ENCODE assay signal across 9 cellular contexts in the genomic region with DNA sequence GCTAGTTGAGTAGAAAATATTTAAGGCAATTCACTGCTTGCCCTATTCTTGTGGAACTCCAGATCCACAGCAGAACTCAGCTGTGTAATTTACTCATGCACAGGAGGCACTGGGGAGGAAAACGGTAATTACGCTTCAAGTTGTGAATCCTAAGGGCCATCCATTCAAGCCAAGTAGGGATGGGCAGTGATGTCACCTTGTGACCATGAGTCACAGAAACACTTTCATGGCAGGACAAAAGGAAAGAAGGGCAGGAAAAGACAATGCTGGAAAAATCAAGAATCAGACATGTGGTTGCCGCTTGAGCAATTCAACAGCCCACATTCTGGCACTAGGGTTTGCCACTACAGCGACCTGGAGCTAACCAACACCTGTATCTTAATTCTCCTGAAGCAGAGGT. TPM values are rescaled to one million over a fixed set of nuclear protein-coding genes. Genes with fewer than 3 reads are reported as not detected.
DNase-seq lines count a peak whose midpoint lies in the region; ATAC-seq and TF ChIP-seq lines count a peak whose summit lies in the region.
"Had no signal": no experiment of that assay in that cellular context is flagged by ENCODE, and none has a peak within 500 bp of the region (broad histone marks: within the 10 kb centered on the region; RNA-seq: fewer than 3 reads in every experiment).

No MANE protein-coding gene starts in this region.

- H3K9ac ChIP-seq in iPS-20b (ENCODE audit: low read depth, low read length): no peak overlapping the region

- H3K9me3 ChIP-seq in HAP-1 (no peaks in the 10 kb centered on the region), iPS-20b (ENCODE audit: insufficient read depth, low read depth, low read length) (no peaks in the 10 kb centered on the region)

- H2AFZ ChIP-seq in ACC112 (ENCODE audit: low read length, unreplicated experiment): no peak overlapping the region

- H3K27ac ChIP-seq in ACC112 (ENCODE audit: low read depth, low read length) (no peak overlapping the region), iPS-20b (ENCODE audit: low read length) (no peak overlapping the region)
- H3K27ac ChIP-seq: RWPE1 had no signal

- peak overlapping the region; percentile 61 for H3K4me3 Mint-ChIP-seq in activated CD8-positive, alpha-beta T cell treated with anti-CD3 and anti-CD28 coated beads for 36 hours

- H3K79me2 ChIP-seq in ACC112 (ENCODE audit: control insufficient read depth, insufficient read depth, low read length, unreplicated experiment): peaks cover 19% of the 10 kb centered on the region

- H3K36me3 ChIP-seq in ACC112 (ENCODE audit: insufficient read depth, low read length): peaks cover 5% of the 10 kb centered on the region; the same call in 1 of the 2 replicates
- no peaks in the 10 kb centered on the region for H3K36me3 ChIP-seq in HAP-1 (replicated peaks)
- peaks cover 13% of the 10 kb centered on the region for H3K36me3 ChIP-seq in iPS-20b (ENCODE audit: insufficient read depth, low read depth, low read length)

- no peak for DNase-seq in HAP-1 (ENCODE audit: low spot score in 2 of 2)
- DNase-seq in activated CD8-positive, alpha-beta T cell treated with anti-CD3 and anti-CD28 coated beads for 36 hours: no peak
- DNase-seq in NCI-H187 treated with DMSO at 0.1 percent for 48 hours (lab: John Stamatoyannopoulos, UW): no peak
- no peak for DNase-seq in NOMO-1 treated with DMSO at 0.1 percent for 48 hours (lab: John Stamatoyannopoulos, UW; ENCODE audit: unreplicated experiment)

- H3K4me3 ChIP-seq in ACC112 (ENCODE audit: low read depth, low read length): peak overlapping the region; percentile 86
- H3K4me3 ChIP-seq in HAP-1: peak overlapping the region; percentile 66
- peak overlapping the region; percentile 82 for H3K4me3 ChIP-seq in iPS-20b (ENCODE audit: low read length)

- no peak for ATAC-seq in activated CD8-positive, alpha-beta T cell treated with anti-CD3 and anti-CD28 coated beads for 36 hours
- ATAC-seq in HG03439 (IDR thresholded peaks at IDR 0.05; ENCODE audit: unreplicated experiment): no peak
- no peak for ATAC-seq in GM19452 (IDR thresholded peaks at IDR 0.05; ENCODE audit: unreplicated experiment)

- intact Hi-C loops in activated CD8-positive, alpha-beta T cell treated with anti-CD3 and anti-CD28 coated beads for 36 hours (cut with micrococcal nuclease): no loop called here

- H3K27me3 Mint-ChIP-seq in activated CD8-positive, alpha-beta T cell treated with anti-CD3 and anti-CD28 coated beads for 36 hours: peaks cover 3% of the 10 kb centered on the region

- CTCF ChIA-PET in activated CD8-positive, alpha-beta T cell treated with anti-CD3 and anti-CD28 coated beads for 36 hours (lab: Charles Lee): interaction anchor here (0.7 kb wide), 1 partner anchor 15 kb away, joined by 4 read pairs; no protein-coding TSS in a partner anchor

- peaks cover 36% of the 10 kb centered on the region for H3K4me1 Mint-ChIP-seq in activated CD8-positive, alpha-beta T cell treated with anti-CD3 and anti-CD28 coated beads for 36 hours (ENCODE audit: low read depth)

- H3K36me3 Mint-ChIP-seq in activated CD8-positive, alpha-beta T cell treated with anti-CD3 and anti-CD28 coated beads for 36 hours (ENCODE audit: low read depth): peaks cover 5% of the 10 kb centered on the region

- POLR2A ChIA-PET in activated CD8-positive, alpha-beta T cell treated with anti-CD3 and anti-CD28 coated beads for 36 hours (lab: Charles Lee): interaction anchor here (0.6 to 0.7 kb wide), 2 partner anchors 34 to 1025 kb away, joined by 3 to 4 read pairs; no protein-coding TSS in a partner anchor

- no peaks in the 10 kb centered on the region for H3K9me3 Mint-ChIP-seq in activated CD8-positive, alpha-beta T cell treated with anti-CD3 and anti-CD28 coated beads for 36 hours

- in situ Hi-C loops in HAP-1 (cut with MboI; ENCODE audit: low sequenced_read_pairs): loop anchor here (25.0 kb wide), 2 partner anchors 1249 to 1399 kb away; partner anchors contain the start of genes CFAP299 and PRDM8

- TF ChIP-seq CTCF in activated CD8-positive, alpha-beta T cell treated with anti-CD3 and anti-CD28 coated beads for 36 hours (IDR thresholded peaks at IDR 0.05): no peak

- H3K27me3 ChIP-seq in ACC112 (ENCODE audit: insufficient read depth, low read length): no peaks in the 10 kb centered on the region
- no peaks in the 10 kb centered on the region for H3K27me3 ChIP-seq in HAP-1 (ENCODE audit: low read depth)
- peaks cover 17% of the 10 kb centered on the region for H3K27me3 ChIP-seq in iPS-20b (ENCODE audit: insufficient read depth, low read length)

- H3K4me1 ChIP-seq in ACC112 (ENCODE audit: control insufficient read depth, insufficient read depth, low read length, unreplicated experiment): peaks cover 9% of the 10 kb centered on the region
- peaks cover 22% of the 10 kb centered on the region for H3K4me1 ChIP-seq in HAP-1
- H3K4me1 ChIP-seq in iPS-20b (ENCODE audit: insufficient read depth, low read length): peaks cover 19% of the 10 kb centered on the region

- H3K27ac Mint-ChIP-seq in activated CD8-positive, alpha-beta T cell treated with anti-CD3 and anti-CD28 coated beads for 36 hours: no peak overlapping the region

RNA-seq across cellular contexts. Expression of gene PAQR3, which starts 1.4 kb away (rescaled TPM):
- total RNA-seq in activated CD8-positive, alpha-beta T cell treated with anti-CD3 and anti-CD28 coated beads for 36 hours: 10 to 100 TPM; 10.2 to 11.4 TPM
